28 cellular contexts compared by ENCODE assay signal in the genomic region with DNA sequence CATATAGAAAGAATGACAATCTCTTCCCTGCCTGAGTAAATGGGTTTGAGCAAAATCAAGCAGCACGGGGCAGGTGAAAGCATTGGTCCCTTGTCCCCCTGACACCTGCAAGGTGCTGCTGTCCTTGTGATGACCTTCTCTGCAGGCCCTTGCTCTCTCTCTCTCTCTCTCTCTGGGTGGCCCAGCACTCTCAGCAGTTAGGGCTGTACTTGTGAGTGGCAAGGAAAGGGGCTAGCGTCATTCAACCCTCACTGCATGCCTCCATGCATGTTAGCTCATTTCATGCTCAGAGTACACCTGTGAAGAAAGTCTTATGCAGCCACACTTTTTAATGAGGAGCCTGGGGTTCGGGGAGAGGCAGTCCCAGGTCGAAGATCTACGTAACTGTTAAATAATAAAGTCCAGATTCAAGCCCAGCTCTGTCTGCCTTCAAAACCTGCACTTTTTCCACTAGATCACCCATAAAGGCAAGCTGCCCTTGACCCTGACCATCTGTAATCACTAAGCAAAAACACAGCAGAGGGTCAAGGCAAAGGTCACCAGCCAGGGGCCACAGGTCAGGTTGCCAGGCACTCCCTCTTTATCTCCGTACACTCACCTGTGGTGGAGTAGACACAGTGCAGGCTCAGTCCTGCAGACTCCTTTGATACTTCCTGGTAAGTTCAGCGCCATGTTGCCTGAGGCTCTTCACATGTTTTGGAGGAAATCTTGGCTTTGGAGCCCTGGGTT.
"Had no signal": no experiment of that assay in that cellular context is flagged by ENCODE, and none has a peak within 500 bp of the region (broad histone marks: within the 10 kb centered on the region; RNA-seq: fewer than 3 reads in every experiment).

No MANE protein-coding gene starts in this region.

- H3K27me3 ChIP-seq: transverse colon had no signal

- H3K27ac ChIP-seq: epithelial cell of prostate, esophagus squamous epithelium, parathyroid adenoma, psoas muscle, suprapubic skin, transverse colon, WERI-Rb-1 had no signal

- H3K79me2 ChIP-seq: parathyroid adenoma had no signal

- H3K9ac ChIP-seq: parathyroid adenoma had no signal

- H3K9me3 ChIP-seq: esophagus squamous epithelium, psoas muscle, suprapubic skin, transverse colon had no signal

- ATAC-seq: activated CD4-positive, CD25-positive, alpha-beta regulatory T cell treated with anti-CD3 and anti-CD28 coated beads, Interleukin-2, amount 50 U/mL, for 24 hours; left ventricle myocardium superior; naive thymus-derived CD8-positive, alpha-beta T cell; T-helper 17 cell had no signal

- DNase-seq: activated CD4-positive, alpha-beta T cell treated with anti-CD3 and anti-CD28 coated beads for 48 hours; activated CD4-positive, alpha-beta T cell treated with anti-CD3 and anti-CD28 coated beads, Interleukin-2, amount 50 U/mL, for 48 hours; activated CD8-positive, alpha-beta memory T cell treated with anti-CD3 and anti-CD28 coated beads, Interleukin-2, amount 50 U/mL, for 48 hours; activated gamma-delta T cell; activated naive CD4-positive, alpha-beta T cell treated with anti-CD3 and anti-CD28 coated beads, Interleukin-2, amount 10 ng/mL, durations not matched to agents 7 days and 5 days; activated naive CD8-positive, alpha-beta T cell treated with anti-CD3 and anti-CD28 coated beads, Interleukin-2, amount 10 ng/mL, durations not matched to agents 7 days and 5 days; activated T-cell treated with anti-CD3 and anti-CD28 coated beads, Interleukin-2, amount 50 U/mL, for 24 hours; esophagus squamous epithelium; foreskin melanocyte; islet precursor cell; left ventricle myocardium superior; mammary epithelial cell; naive thymus-derived CD8-positive, alpha-beta T cell; occipital lobe; psoas muscle; stimulated activated CD4-positive, alpha-beta T cell treated with anti-CD3 and anti-CD28 coated beads, Interleukin-15, amount 100 ng/mL, for 24 hours; stimulated activated CD4-positive, alpha-beta T cell treated with anti-CD3 and anti-CD28 coated beads, Interleukin-2, amount 100 ng/mL, for 24 hours; stimulated activated naive CD4-positive, alpha-beta T cell; T-helper 17 cell; T1000; transverse colon; WERI-Rb-1 had no signal

- H3K4me3 ChIP-seq: esophagus squamous epithelium, psoas muscle, suprapubic skin, transverse colon had no signal

- FAIRE-seq: astrocyte, urothelium cell line had no signal

- H3K36me3 ChIP-seq: esophagus squamous epithelium, suprapubic skin, transverse colon, WERI-Rb-1 had no signal

- H3K4me1 ChIP-seq: parathyroid adenoma, psoas muscle, transverse colon had no signal
